13 cellular contexts compared by ENCODE assay signal in the genomic region with DNA sequence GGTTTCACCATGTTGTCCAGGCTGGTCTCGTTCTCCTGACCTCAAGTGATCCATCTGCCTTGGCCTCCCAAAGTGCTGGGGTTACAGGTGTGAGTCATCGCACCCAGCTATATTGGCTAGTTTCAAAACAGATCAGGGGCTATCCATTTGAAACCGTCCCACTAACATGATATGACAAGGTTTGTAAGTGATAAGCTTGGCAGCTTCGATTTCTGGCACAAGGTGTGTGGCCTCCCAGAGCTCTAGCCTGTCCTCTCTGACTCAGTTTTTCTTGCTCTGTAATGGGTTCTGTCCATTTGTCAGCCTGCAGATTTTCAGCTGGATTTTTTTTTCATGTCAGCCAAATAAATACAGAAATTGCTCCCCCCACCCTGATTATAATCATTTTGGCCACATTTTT. TPM values are rescaled to one million over a fixed set of nuclear protein-coding genes. Genes with fewer than 3 reads are reported as not detected.
A peak's percentile ranks its signal among the peaks of the same experiment; 100 is the strongest.
DNase-seq lines count a peak whose midpoint lies in the region; ATAC-seq, FAIRE-seq and TF ChIP-seq lines count a peak whose summit lies in the region.
"Had no signal": no experiment of that assay in that cellular context is flagged by ENCODE, and none has a peak within 500 bp of the region (broad histone marks: within the 10 kb centered on the region; RNA-seq: fewer than 3 reads in every experiment).

No MANE protein-coding gene starts in this region.

- no peak overlapping the region for H2BK120ac ChIP-seq in H1 (replicated peaks; ENCODE audit: low read depth, low read length)

- ATAC-seq in GM21619 (IDR thresholded peaks at IDR 0.05; ENCODE audit: unreplicated experiment) (peak; percentile 49), HG03521 (IDR thresholded peaks at IDR 0.05; ENCODE audit: unreplicated experiment) (peak; percentile 58)
- ATAC-seq: foreskin keratinocyte, left colon, pancreas had no signal

- H3K56ac ChIP-seq in H1 (replicated peaks; ENCODE audit: insufficient read length, low read depth, low read length), result no peak overlapping the region

- no peak overlapping the region for H2BK15ac ChIP-seq in H1 (ENCODE audit: low read length)

- no peak overlapping the region for H3K9ac ChIP-seq in H1 (replicated peaks in 1 of 4; ENCODE audit: extremely low read depth in 1 of 4, low read depth in 3 of 4, low read length in 3 of 4)

- H4K91ac ChIP-seq in H1 (replicated peaks; ENCODE audit: insufficient read length, low read length), result no peak overlapping the region

- no peak for TF ChIP-seq CTCF in H1 (IDR thresholded peaks at IDR 0.05; ENCODE audit: control extremely low read depth in 1 of 3, insufficient read depth in 1 of 3, low read depth in 1 of 3, low read length in 3 of 3)

- H3K36me3 ChIP-seq in H1 (ENCODE audit: control insufficient read depth in 2 of 4, insufficient read depth in 4 of 4, low read length in 3 of 4), result no peaks in the 10 kb centered on the region
- H3K36me3 ChIP-seq: pancreas had no signal

- H3K27me3 ChIP-seq in H1 (replicated peaks in 1 of 4; ENCODE audit: control insufficient read depth in 3 of 4, extremely low read depth in 1 of 4, insufficient read depth in 3 of 4, low read length in 3 of 4), result no peaks in the 10 kb centered on the region
- H3K27me3 ChIP-seq: pancreas had no signal

- no peak overlapping the region for H3K27ac ChIP-seq in H1 (ENCODE audit: low read depth, low read length)
- H3K27ac ChIP-seq: foreskin keratinocyte, pancreas had no signal

- H3K9me3 ChIP-seq in H1 (ENCODE audit: insufficient read depth in 2 of 2, low read depth in 1 of 2, low read length in 1 of 2), result no peaks in the 10 kb centered on the region
- H3K9me3 ChIP-seq: pancreas had no signal

- no peak overlapping the region for H3K4ac ChIP-seq in H1 (replicated peaks; ENCODE audit: insufficient read length, low read depth, low read length)

- no peak overlapping the region for H3K23ac ChIP-seq in H1 (ENCODE audit: insufficient read length)

- H2BK5ac ChIP-seq in H1 (ENCODE audit: low read depth, low read length), result no peak overlapping the region

- TF ChIP-seq EP300 in H1 (IDR thresholded peaks at IDR 0.05; ENCODE audit: borderline replicate concordance in 1 of 2, low read depth in 2 of 2, low read length in 2 of 2), result no peak

- no peak overlapping the region for H3K18ac ChIP-seq in H1 (ENCODE audit: extremely low read depth, low read length)

- no peak overlapping the region for H2AK5ac ChIP-seq in H1 (ENCODE audit: low read depth, low read length)

- no peak overlapping the region for H2BK20ac ChIP-seq in H1 (ENCODE audit: low read length)

- POLR2A ChIA-PET in H1 (lab: Charles Lee; ENCODE audit: partially characterized antibody), result no interaction called here

- no peak overlapping the region for H2BK12ac ChIP-seq in H1 (ENCODE audit: low read depth, low read length)

- peaks cover 0 to 3% (median 1%) of the 10 kb centered on the region in 4 experiments; a peak in 3 of 7 replicates for H3K4me1 ChIP-seq in H1 (replicated peaks in 1 of 4; ENCODE audit: control insufficient read depth in 3 of 4, insufficient read depth in 4 of 4, low read length in 3 of 4)
- H3K4me1 ChIP-seq: foreskin keratinocyte, pancreas had no signal

- DNase-seq in activated CD4-positive, alpha-beta T cell treated with anti-CD3 and anti-CD28 coated beads for 48 hours, result peak; percentile 12
- DNase-seq in activated CD4-positive, alpha-beta T cell treated with anti-CD3 and anti-CD28 coated beads, Interleukin-2, amount 50 U/mL, for 4 hours, result no peak
- no peak for DNase-seq in H1 (ENCODE audit: low read depth in 1 of 2, low spot score in 2 of 2)
- DNase-seq in islet precursor cell, result no peak
- DNase-seq in anterior cingulate cortex (lab: John Stamatoyannopoulos, UW), result no peak
- no peak for DNase-seq in globus pallidus (ENCODE audit: low spot score)
- DNase-seq: foreskin keratinocyte, GOT3, left colon, pancreas had no signal

- H4K8ac ChIP-seq in H1 (ENCODE audit: extremely low read depth, insufficient read depth, low read length), result no peak overlapping the region

- no peak overlapping the region for H4K5ac ChIP-seq in H1 (ENCODE audit: insufficient read length, low read depth, low read length)

- H2AFZ ChIP-seq in H1 (ENCODE audit: low read length), result no peak overlapping the region

- no peak for FAIRE-seq in H1 (lab: Jason Lieb, UNC)
- FAIRE-seq: A204.1, pancreas had no signal

- no peak for TF ChIP-seq RAD21 in H1 (IDR thresholded peaks at IDR 0.05 in 1 of 2, conservative IDR thresholded peaks at IDR 0.05 in 1 of 2; ENCODE audit: low read depth in 2 of 2, low read length in 2 of 2)

- H3K14ac ChIP-seq in H1 (ENCODE audit: insufficient read length), result no peak overlapping the region

- no peak for TF ChIP-seq POLR2A in H1 (IDR thresholded peaks at IDR 0.05; ENCODE audit: control extremely low read depth in 1 of 2, low read depth in 2 of 2, low read length in 2 of 2)

- H3K79me2 ChIP-seq in H1 (ENCODE audit: control insufficient read depth in 1 of 2, insufficient read depth in 2 of 2, low read length in 2 of 2), result no peaks in the 10 kb centered on the region

- no peaks in the 10 kb centered on the region for H3K23me2 ChIP-seq in H1 (ENCODE audit: low read depth, low read length)

- H3K79me1 ChIP-seq in H1 (ENCODE audit: low read depth, low read length), result no peaks in the 10 kb centered on the region

- CTCF ChIA-PET in H1 (lab: Charles Lee; ENCODE audit: partially characterized antibody), result interaction anchor here (0.9 to 2.7 kb wide), 4 partner anchors 15 to 96 kb away, joined by 3 to 10 read pairs (median 5); partner anchors contain the start of gene CNEP1R1

- no peaks in the 10 kb centered on the region for H4K20me1 ChIP-seq in H1 (replicated peaks in 1 of 2; ENCODE audit: control insufficient read depth in 1 of 2, insufficient read depth in 2 of 2, low read length in 2 of 2)

- WGBS in H1 (ENCODE audit: extremely low coverage in 1 of 2, insufficient coverage in 1 of 2, insufficient read length in 1 of 2, insufficient replicate concordance in 2 of 2, low coverage in 1 of 2, low lambda C conversion rate in 2 of 2, missing lambda C conversion rate in 1 of 2), 2 experiments, result 85% methylated on average over 4 of the region's 4 CpGs; no CpG with 5 or more reads in 1 of the 2 experiments

- H3K4me2 ChIP-seq in H1 (ENCODE audit: insufficient read depth in 1 of 2, low read depth in 2 of 2, low read length in 2 of 2), result no peak overlapping the region

- H3K4me3 ChIP-seq in H1 (ENCODE audit: extremely low read depth in 1 of 4, insufficient read depth in 2 of 4, low read depth in 3 of 4, low read length in 4 of 4), result no peak overlapping the region
- H3K4me3 ChIP-seq: pancreas had no signal

TF ChIP-seq in H1, 55 proteins besides CTCF, POLR2A, EP300 and RAD21:
- TF ChIP-seq SIX5 (IDR thresholded peaks at IDR 0.05; ENCODE audit: low read depth, low read length) (no peak), KDM1A (IDR thresholded peaks at IDR 0.05; ENCODE audit: borderline replicate concordance, low read length) (0 out of 2 replicates have a peak, but pooled peaks have one; percentile 15)

RNA-seq across cellular contexts. Expression of gene TENT4B, which starts 31.8 kb away (rescaled TPM):
- 14.3 and 15.7 TPM in 2 replicates for total RNA-seq in H1 (2021; fragmentation: NEBNext Ultra II Directional; extraction: Animal tissue kit (Norgen Biotek cat#: 25700))
- polyA plus RNA-seq in H1 (2011; rRNA removed), result 3.1 and 4.2 TPM in 2 replicates
- 4.8 TPM for polyA plus RNA-seq in H1 (2011; cell fraction: cytosol; rRNA removed)
- 4.0 TPM for polyA plus RNA-seq in H1 (2011; cell fraction: nucleus; rRNA removed)
- 5.8 to 8.1 TPM (median 6.3 TPM) in 4 replicates for polyA plus RNA-seq in H1 (2012, experiment 1 of 2)
- 0.80 TPM for polyA plus RNA-seq in H1 (2012, experiment 2 of 2)
- polyA plus RNA-seq in H1 (2013, experiment 1 of 2), result 8.8 TPM
- polyA plus RNA-seq in H1 (2013, experiment 2 of 2), result 9.5 TPM
- polyA minus RNA-seq in H1 (2011; rRNA and poly(A)+ RNA removed), result 13.1 and 17.9 TPM in 2 replicates
- 9.9 TPM for polyA minus RNA-seq in H1 (2011; cell fraction: cytosol; rRNA and poly(A)+ RNA removed)
- polyA minus RNA-seq in H1 (2011; cell fraction: nucleus; rRNA and poly(A)+ RNA removed), result 11.6 TPM

RNA-seq across cellular contexts. Expression of gene HEATR3, which starts 55.5 kb away (rescaled TPM):
- 22.2 and 29.2 TPM in 2 replicates for total RNA-seq in H1 (2021; fragmentation: NEBNext Ultra II Directional; extraction: Animal tissue kit (Norgen Biotek cat#: 25700))
- polyA plus RNA-seq in H1 (2011; rRNA removed), result 8.9 and 13.0 TPM in 2 replicates
- polyA plus RNA-seq in H1 (2011; cell fraction: cytosol; rRNA removed), result 13.7 TPM
- 18.5 TPM for polyA plus RNA-seq in H1 (2011; cell fraction: nucleus; rRNA removed)
- polyA plus RNA-seq in H1 (2012, experiment 1 of 2), result 11.7 to 19.5 TPM (median 14.0 TPM) in 4 replicates
- polyA plus RNA-seq in H1 (2012, experiment 2 of 2), result 13.9 TPM
- 15.8 TPM for polyA plus RNA-seq in H1 (2013, experiment 1 of 2)
- polyA plus RNA-seq in H1 (2013, experiment 2 of 2), result 15.9 TPM
- polyA minus RNA-seq in H1 (2011; rRNA and poly(A)+ RNA removed), result 24.8 and 36.6 TPM in 2 replicates
- polyA minus RNA-seq in H1 (2011; cell fraction: cytosol; rRNA and poly(A)+ RNA removed), result 30.8 TPM
- 18.4 TPM for polyA minus RNA-seq in H1 (2011; cell fraction: nucleus; rRNA and poly(A)+ RNA removed)
